ENCODE assay signal across 16 cellular contexts in the genomic region with DNA sequence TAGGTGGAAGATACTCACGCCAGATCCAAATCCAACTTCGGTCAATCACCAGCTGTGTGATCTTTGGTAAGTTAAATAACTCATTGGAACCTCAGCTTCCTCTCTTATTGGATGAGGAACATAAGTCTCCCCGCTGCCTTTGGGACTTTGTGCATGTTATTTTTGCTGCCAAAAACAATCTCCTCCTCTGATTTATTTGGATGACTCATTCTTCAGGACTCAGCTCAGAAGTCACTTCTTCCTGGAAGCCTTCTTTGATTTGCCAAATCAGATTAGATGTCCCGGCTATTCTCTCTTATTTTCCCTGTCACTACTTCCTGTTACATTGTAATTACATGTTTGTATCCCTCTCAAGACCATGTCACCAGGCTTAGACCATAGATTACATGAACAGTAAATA.
"Had no signal": no experiment of that assay in that cellular context is flagged by ENCODE, and none has a peak within 500 bp of the region (broad histone marks: within the 10 kb centered on the region; RNA-seq: fewer than 3 reads in every experiment).

No MANE protein-coding gene starts in this region.

- H3K36me3 ChIP-seq: transverse colon had no signal

- H3K27me3 ChIP-seq: transverse colon had no signal

- H3K4me1 ChIP-seq: transverse colon had no signal

- H3K27ac ChIP-seq: transverse colon had no signal

- H3K9me3 ChIP-seq: transverse colon had no signal

- DNase-seq: activated CD4-positive, alpha-beta memory T cell treated with anti-CD3 and anti-CD28 coated beads for 36 hours; activated CD4-positive, alpha-beta T cell treated with anti-CD3 and anti-CD28 coated beads for 36 hours; activated CD8-positive, alpha-beta memory T cell treated with anti-CD3 and anti-CD28 coated beads, Interleukin-2, amount 10 ng/mL, durations not matched to agents 7 days and 5 days; activated naive CD4-positive, alpha-beta T cell treated with anti-CD3 and anti-CD28 coated beads, Interleukin-2, amount 10 ng/mL, durations not matched to agents 7 days and 5 days; activated T-cell treated with anti-CD3 and anti-CD28 coated beads, Interleukin-2, amount 50 U/mL, for 1 hour; amygdala; cortex of kidney; effector memory CD4-positive, alpha-beta T cell; glutamatergic neuron; hypothalamus; posterior cingulate gyrus; stimulated activated CD4-positive, alpha-beta T cell treated with anti-CD3 and anti-CD28 coated beads, Interleukin-15, amount 100 ng/mL, for 24 hours; stimulated activated CD4-positive, alpha-beta T cell treated with anti-CD3 and anti-CD28 coated beads, Interleukin-4, amount 100 ng/mL, for 1 hour; stimulated activated naive B cell treated with anti-CD40 and anti-IgM and Interleukin-4, amounts not matched to agents 10 μg/mL and 1 μg/mL and 100 μg/mL, for 72 hours; transverse colon had no signal

- ATAC-seq: activated CD4-positive, alpha-beta T cell treated with anti-CD3 and anti-CD28 coated beads for 36 hours; activated CD8-positive, alpha-beta memory T cell treated with anti-CD3 and anti-CD28 coated beads, Interleukin-2, amount 10 ng/mL, durations not matched to agents 7 days and 5 days; natural killer cell treated with Interleukin-12 subunit alpha and Interleukin-12 subunit beta and Interleukin-15 and Interleukin-18, amount 100 ng/mL, for 72 hours; stimulated activated naive B cell treated with anti-CD40 and anti-IgM and Interleukin-4, amounts not matched to agents 10 μg/mL and 1 μg/mL and 100 μg/mL, for 72 hours had no signal

- H3K4me3 ChIP-seq: transverse colon had no signal
